Comparison of ENCODE assay signal across 8 cellular contexts in genomic region chr7:102479982-102480637, GRCh38. TPM values are rescaled to one million over a fixed set of nuclear protein-coding genes. Genes with fewer than 3 reads are reported as not detected.
DNase-seq lines count a peak whose midpoint lies in the region; ATAC-seq and TF ChIP-seq lines count a peak whose summit lies in the region.
"Not testable (repeated sequence)": the region's sequence is repeated elsewhere in the genome, so short reads cannot be mapped to it uniquely, and the experiment has no call there.

No MANE protein-coding gene starts in this region.

- H3K4me1 Mint-ChIP-seq in activated naive CD4-positive, alpha-beta T cell treated with anti-CD3 and anti-CD28 coated beads for 36 hours (ENCODE audit: low read depth); endodermal cell: not testable (repeated sequence)

- not testable (repeated sequence) for H3K36me3 Mint-ChIP-seq in activated naive CD4-positive, alpha-beta T cell treated with anti-CD3 and anti-CD28 coated beads for 36 hours (ENCODE audit: low read depth); endodermal cell (ENCODE audit: low read depth)

- not testable (repeated sequence) for H3K27me3 Mint-ChIP-seq in activated naive CD4-positive, alpha-beta T cell treated with anti-CD3 and anti-CD28 coated beads for 36 hours (ENCODE audit: low read depth); endodermal cell (ENCODE audit: insufficient read depth)

- intact Hi-C loops in activated naive CD4-positive, alpha-beta T cell treated with anti-CD3 and anti-CD28 coated beads for 36 hours (cut with micrococcal nuclease); right cardiac atrium (cut with DNase I): not testable (repeated sequence)

- POLR2A ChIA-PET in AG04449 (lab: Yijun Ruan, JAX); HEK293 (lab: Yijun Ruan, JAX): not testable (repeated sequence)

- H3K27ac ChIP-seq in HEK293 (ENCODE audit: extremely low read depth, low read depth, low read length); WERI-Rb-1; endodermal cell (ENCODE audit: low read depth, low read length); right cardiac atrium (ENCODE audit: low read length); neutrophil: not testable (repeated sequence)

- H3K4me3 ChIP-seq in AG04449 (ENCODE audit: low read depth, low read length); HEK293 (ENCODE audit: low read depth, low read length); WERI-Rb-1 (ENCODE audit: low read depth, low read length); endodermal cell (ENCODE audit: low read length); right cardiac atrium (ENCODE audit: low read length); neutrophil (ENCODE audit: low read depth in 1 of 2, low read length in 1 of 2): not testable (repeated sequence)

- H3K9ac ChIP-seq in endodermal cell (ENCODE audit: extremely low read depth, low read length, poor library complexity, severe bottlenecking), result not testable (repeated sequence)

- not testable (repeated sequence) for ATAC-seq in right cardiac atrium; stimulated activated naive CD8-positive, alpha-beta T cell treated with anti-CD3 and anti-CD28 coated beads, Interleukin-15, Interleukin-2, amounts not matched to agents 100 U/mL and 50 U/mL, for 24 hours

- TF ChIP-seq CTCF in AG04449 (IDR thresholded peaks at IDR 0.05; ENCODE audit: insufficient read depth, low read length, missing control alignments) (peak; percentile 20), HEK293 (tag by site-specific recombination; IDR thresholded peaks at IDR 0.05) (peak; percentile 57), WERI-Rb-1 (IDR thresholded peaks at IDR 0.05; ENCODE audit: low read depth, low read length) (0 out of 2 replicates have a peak, but pooled peaks have one; percentile 30), endodermal cell (conservative IDR thresholded peaks at IDR 0.05) (peak; percentile 50), neutrophil (IDR thresholded peaks at IDR 0.05) (peak; percentile 66)

- DNase-seq in AG04449 (ENCODE audit: low read depth, low spot score); endodermal cell: not testable (repeated sequence)
- DNase-seq in WERI-Rb-1 (peak; percentile 82), right cardiac atrium (peak; percentile 40 to 75 (median 75))
- peak; percentile 60 for DNase-seq in activated naive CD4-positive, alpha-beta T cell treated with anti-CD3 and anti-CD28 coated beads for 36 hours
- peak; percentile 55 for DNase-seq in stimulated activated naive CD8-positive, alpha-beta T cell treated with anti-CD3 and anti-CD28 coated beads, Interleukin-15, Interleukin-2, amounts not matched to agents 100 U/mL and 50 U/mL, for 24 hours

- not testable (repeated sequence) for H3K9me3 ChIP-seq in HEK293 (ENCODE audit: control insufficient read depth, insufficient read depth, low read depth, low read length); WERI-Rb-1 (ENCODE audit: severe bottlenecking); endodermal cell (ENCODE audit: control insufficient read depth, low read length); right cardiac atrium (ENCODE audit: control insufficient read depth, low read length); neutrophil

- not testable (repeated sequence) for H3K27me3 ChIP-seq in WERI-Rb-1 (ENCODE audit: insufficient read depth, low read depth, severe bottlenecking); endodermal cell (ENCODE audit: control insufficient read depth, insufficient read depth, low read length, poor library complexity, severe bottlenecking); right cardiac atrium (ENCODE audit: control insufficient read depth, insufficient read depth); neutrophil

- CTCF ChIA-PET in AG04449 (lab: Yijun Ruan, JAX), result interaction anchor here (1.2 kb wide), 1 partner anchor 23 kb away, joined by 3 read pairs; no protein-coding TSS in a partner anchor
- CTCF ChIA-PET in HEK293 (lab: Yijun Ruan, JAX), result not testable (repeated sequence)
- CTCF ChIA-PET in activated naive CD4-positive, alpha-beta T cell treated with anti-CD3 and anti-CD28 coated beads for 36 hours (lab: Charles Lee), result interaction anchor here (1.0 to 1.4 kb wide), 2 partner anchors 15 to 76 kb away, joined by 3 to 4 read pairs; no protein-coding TSS in a partner anchor

- H3K4me3 Mint-ChIP-seq in activated naive CD4-positive, alpha-beta T cell treated with anti-CD3 and anti-CD28 coated beads for 36 hours; endodermal cell: not testable (repeated sequence)

- H3K9me3 Mint-ChIP-seq in activated naive CD4-positive, alpha-beta T cell treated with anti-CD3 and anti-CD28 coated beads for 36 hours; endodermal cell: not testable (repeated sequence)

- H3K27ac Mint-ChIP-seq in activated naive CD4-positive, alpha-beta T cell treated with anti-CD3 and anti-CD28 coated beads for 36 hours; endodermal cell: not testable (repeated sequence)

- WGBS in endodermal cell (ENCODE audit: insufficient coverage in 1 of 2, insufficient read length in 1 of 2), 2 experiments, result 7% methylated on average over 3 of the region's 11 CpGs; no CpG with 5 or more reads in 1 of the 2 experiments
- 5% methylated on average over 6 of the region's 11 CpGs for WGBS in right cardiac atrium

- H3K36me3 ChIP-seq in HEK293 (ENCODE audit: control insufficient read depth in 2 of 2, insufficient read depth in 1 of 2, low read length in 2 of 2); WERI-Rb-1; endodermal cell (ENCODE audit: control insufficient read depth, insufficient read depth, low read length); neutrophil: not testable (repeated sequence)

- H3K4me1 ChIP-seq in HEK293 (ENCODE audit: control insufficient read depth, insufficient read depth, low read length); endodermal cell (ENCODE audit: control insufficient read depth, insufficient read depth, low read length); right cardiac atrium (ENCODE audit: control insufficient read depth, insufficient read depth, low read length); neutrophil (ENCODE audit: control insufficient read depth in 1 of 2, insufficient read depth in 1 of 2, low read depth in 1 of 2, low read length in 1 of 2): not testable (repeated sequence)

RNA-seq across cellular contexts. Expression of gene POLR2J, which starts 1.4 kb away (rescaled TPM):
- total RNA-seq in activated naive CD4-positive, alpha-beta T cell treated with anti-CD3 and anti-CD28 coated beads for 36 hours, result 10 to 100 TPM; 43.9 to 47.1 TPM
- total RNA-seq in endodermal cell (10 to 100 TPM; 48.6 to 59.0 TPM), right cardiac atrium (10 to 100 TPM; 51.0 to 63.0 (median 58.8) TPM)
- polyA plus RNA-seq in endodermal cell (2013, experiment 1 of 2), result 81.5 TPM
- polyA plus RNA-seq in endodermal cell (2013, experiment 2 of 2), result 71.7 TPM
- polyA plus RNA-seq in right cardiac atrium, result 176 TPM

RNA-seq across cellular contexts. Expression of gene LRWD1, which starts 15.3 kb away (rescaled TPM):
- 10 to 100 TPM in 1 of 2 experiments, 1 to 10 TPM in 1; 9.4 to 11.0 TPM for total RNA-seq in activated naive CD4-positive, alpha-beta T cell treated with anti-CD3 and anti-CD28 coated beads for 36 hours
- total RNA-seq in endodermal cell, result 10 to 100 TPM; 30.9 to 43.5 TPM
- 21.3 TPM for polyA plus RNA-seq in endodermal cell (2013, experiment 1 of 2)
- 22.8 TPM for polyA plus RNA-seq in endodermal cell (2013, experiment 2 of 2)
- 10 to 100 TPM in 3 of 4 donors, 1 to 10 TPM in 1; 9.7 to 14.2 (median 11.0) TPM for total RNA-seq in right cardiac atrium
- 8.5 TPM for polyA plus RNA-seq in right cardiac atrium

RNA-seq across cellular contexts. Expression of gene ALKBH4, which starts 15.4 kb away (rescaled TPM):
- total RNA-seq in activated naive CD4-positive, alpha-beta T cell treated with anti-CD3 and anti-CD28 coated beads for 36 hours, result 1 to 10 TPM; 5.7 to 6.4 TPM
- total RNA-seq in endodermal cell, result 10 to 100 TPM; 16.2 to 17.2 TPM
- polyA plus RNA-seq in endodermal cell (2013, experiment 1 of 2), result 10.3 TPM
- polyA plus RNA-seq in endodermal cell (2013, experiment 2 of 2), result 10.9 TPM
- total RNA-seq in right cardiac atrium, result 1 to 10 TPM; 7.6 to 9.2 (median 8.3) TPM
- 7.3 TPM for polyA plus RNA-seq in right cardiac atrium

RNA-seq across cellular contexts. Expression of gene RASA4B, which starts 37.5 kb away (rescaled TPM):
- total RNA-seq in activated naive CD4-positive, alpha-beta T cell treated with anti-CD3 and anti-CD28 coated beads for 36 hours, result 10 to 100 TPM; 16.2 to 17.4 TPM
- 10 to 100 TPM in 1 of 2 donors, 1 to 10 TPM in 1; 3.5 to 11.5 TPM for total RNA-seq in endodermal cell
- polyA plus RNA-seq in endodermal cell (2013, experiment 1 of 2), result 11.8 TPM
- polyA plus RNA-seq in endodermal cell (2013, experiment 2 of 2), result 9.1 TPM
- 10 to 100 TPM in 2 of 4 donors, 1 to 10 TPM in 2; 3.8 to 12.8 (median 9.4) TPM for total RNA-seq in right cardiac atrium
- polyA plus RNA-seq in right cardiac atrium, result 5.8 TPM

RNA-seq across cellular contexts. Expression of gene ORAI2, which starts 46.7 kb away (rescaled TPM):
- 10 to 100 TPM; 15.4 to 16.4 TPM for total RNA-seq in activated naive CD4-positive, alpha-beta T cell treated with anti-CD3 and anti-CD28 coated beads for 36 hours
- total RNA-seq in endodermal cell (10 to 100 TPM; 24.3 to 26.1 TPM), right cardiac atrium (1 to 10 TPM; 3.6 to 7.4 (median 4.8) TPM)
- polyA plus RNA-seq in endodermal cell (2013, experiment 1 of 2), result 27.6 TPM
- 28.1 TPM for polyA plus RNA-seq in endodermal cell (2013, experiment 2 of 2)
- 2.9 TPM for polyA plus RNA-seq in right cardiac atrium
